ENCODE assay signal across 17 cellular contexts in the genomic region with DNA sequence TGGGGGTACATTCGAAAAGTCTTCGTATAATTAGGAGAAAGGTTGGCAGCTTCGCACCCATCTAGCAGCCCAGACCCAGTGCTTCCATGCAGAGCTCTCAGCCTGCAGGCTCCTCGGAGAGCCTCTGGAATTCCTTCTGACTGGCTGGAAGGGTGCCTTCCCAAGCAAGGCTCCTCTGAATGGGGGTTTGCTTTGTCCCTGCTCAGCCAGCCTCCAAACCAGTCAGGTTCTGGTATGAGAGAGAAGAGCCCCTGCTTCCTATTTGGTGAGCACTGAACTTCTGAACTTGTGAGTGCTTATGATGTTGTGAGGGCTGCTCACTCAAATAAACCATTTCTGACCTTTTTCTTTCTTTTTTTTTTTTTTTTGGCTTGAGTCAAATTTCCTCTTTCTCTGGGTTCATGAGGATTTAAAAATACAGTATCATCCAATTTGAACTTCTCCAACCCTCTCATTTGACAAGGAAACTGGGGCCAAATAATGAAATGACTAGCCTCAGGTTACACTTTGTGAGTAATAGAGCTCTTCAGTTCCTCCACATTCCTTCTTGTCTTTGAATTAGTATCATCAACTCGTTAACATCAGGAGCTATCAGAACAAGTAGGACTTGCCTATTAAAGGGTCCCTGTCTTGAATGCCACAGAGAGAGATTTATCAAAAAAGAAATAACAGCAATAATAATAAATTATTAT. TPM values are rescaled to one million over a fixed set of nuclear protein-coding genes. Genes with fewer than 3 reads are reported as not detected.
DNase-seq lines count a peak whose midpoint lies in the region; ATAC-seq, FAIRE-seq and TF ChIP-seq lines count a peak whose summit lies in the region.
"Had no signal": no experiment of that assay in that cellular context is flagged by ENCODE, and none has a peak within 500 bp of the region (broad histone marks: within the 10 kb centered on the region; RNA-seq: fewer than 3 reads in every experiment).

No MANE protein-coding gene starts in this region.

- DNase-seq in GDM1 (lab: John Stamatoyannopoulos, UW) (peak; percentile 8), M059J (ENCODE audit: low read depth) (peak; percentile 69), GM12878 (ENCODE audit: low read depth, low spot score) (no peak), left lobe of liver (ENCODE audit: low spot score) (no peak), adrenal gland (no peak), RCC 7860 (ENCODE audit: low spot score) (no peak)
- DNase-seq: activated CD4-positive, alpha-beta T cell treated with anti-CD3 and anti-CD28 coated beads for 48 hours; DMS79; NCI-H82; ovary; RPMI8226; T-helper 1 cell had no signal

- H3K9ac ChIP-seq in GM12878 (ENCODE audit: control insufficient read depth, insufficient read depth, low read length), result no peak overlapping the region
- H3K9ac ChIP-seq: BLaER1 had no signal

- H3K4me2 ChIP-seq in GM12878 (ENCODE audit: control insufficient read depth, insufficient read depth), result no peak overlapping the region
- H3K4me2 ChIP-seq: BLaER1 had no signal

- TF ChIP-seq EP300 in GM12878 (IDR thresholded peaks at IDR 0.05; ENCODE audit: borderline replicate concordance in 1 of 2, control insufficient read depth in 1 of 2, low read depth in 2 of 2, low read length in 2 of 2), result no peak

- no peaks in the 10 kb centered on the region for H4K20me1 ChIP-seq in GM12878 (ENCODE audit: control insufficient read depth, insufficient read depth)
- H4K20me1 ChIP-seq: BLaER1 had no signal

- no peaks in the 10 kb centered on the region for H3K9me3 ChIP-seq in GM12878 (replicated peaks; ENCODE audit: control insufficient read depth, insufficient read depth, low read length)
- H3K9me3 ChIP-seq in adrenal gland (replicated peaks in 1 of 3), result no peaks in the 10 kb centered on the region
- H3K9me3 ChIP-seq: ovary had no signal

- H3K4me1 ChIP-seq in GM12878 (ENCODE audit: control insufficient read depth, insufficient read depth, low read length) (no peaks in the 10 kb centered on the region), adrenal gland (replicated peaks in 1 of 2) (no peaks in the 10 kb centered on the region)
- H3K4me1 ChIP-seq: BLaER1 had no signal

- WGBS in GM12878 (ENCODE audit: insufficient coverage, insufficient replicate concordance, low lambda C conversion rate, missing lambda C conversion rate), result 54% methylated on average over 5 of the region's 5 CpGs
- WGBS in adrenal gland, 4 donors, result 68 to 77% (median 71%) methylated on average over 5 of the region's 5 CpGs

- CTCF ChIA-PET in GM12878 (lab: Yijun Ruan, JAX), result no interaction called here

- no peak overlapping the region for H2AFZ ChIP-seq in GM12878 (ENCODE audit: control insufficient read depth, low read depth, low read length)

- no peaks in the 10 kb centered on the region for H3K79me2 ChIP-seq in GM12878 (ENCODE audit: control insufficient read depth, insufficient read depth, low read length)

- H3K27ac ChIP-seq in GM12878 (ENCODE audit: control insufficient read depth, insufficient read depth) (no peak overlapping the region), adrenal gland (no peak overlapping the region)
- H3K27ac ChIP-seq: BLaER1, ovary, skin epidermis had no signal

- ATAC-seq in GM12878 (peak; percentile 21; the same call in 1 of the 3 replicates), left lobe of liver (peak; percentile 33), HG03565 (IDR thresholded peaks at IDR 0.05; ENCODE audit: unreplicated experiment) (no peak)

- BruUV-seq in GM12878 (replicated peaks; lab: Mats Ljungman, UMichigan), result no TSS peak

- in situ Hi-C loops in GM12878 (cut with MboI), result no loop called here

- no peaks in the 10 kb centered on the region for H3K36me3 ChIP-seq in GM12878 (ENCODE audit: control insufficient read depth in 2 of 2, insufficient read depth in 2 of 2, low read length in 1 of 2)
- H3K36me3 ChIP-seq in adrenal gland (replicated peaks in 1 of 2), result no peaks in the 10 kb centered on the region
- H3K36me3 ChIP-seq: BLaER1, ovary had no signal

- POLR2A ChIA-PET in GM12878 (lab: Charles Lee), result interaction anchor here (0.6 kb wide), 1 partner anchor 78 kb away, joined by 4 read pairs; no protein-coding TSS in a partner anchor

- TF ChIP-seq CTCF in GM12878 (IDR thresholded peaks at IDR 0.05 in 2 of 3, conservative IDR thresholded peaks at IDR 0.05 in 1 of 3; ENCODE audit: control insufficient read depth in 2 of 3, extremely low read depth in 1 of 3, insufficient read depth in 1 of 3, low read depth in 3 of 3, low read length in 3 of 3) (no peak), adrenal gland (IDR thresholded peaks at IDR 0.05) (no peak)

- FAIRE-seq in GM12878 (lab: Jason Lieb, UNC) (no peak), RCC 7860 (lab: Jason Lieb, UNC) (no peak)
- FAIRE-seq: islet of Langerhans had no signal

- intact Hi-C loops in GM12878 (cut with micrococcal nuclease; ENCODE audit: unreplicated experiment), result no loop called here
- intact Hi-C loops in adrenal gland (cut with DNase I), result no loop called here

- TF ChIP-seq POLR2A in GM12878 (IDR thresholded peaks at IDR 0.05; ENCODE audit: low read depth, low read length), result no peak
- no peak for TF ChIP-seq POLR2A in adrenal gland (IDR thresholded peaks at IDR 0.05)

- TF ChIP-seq RAD21 in GM12878 (IDR thresholded peaks at IDR 0.05; ENCODE audit: insufficient read depth, low read depth, low read length), result no peak

- SMC1A ChIA-PET in GM12878 (lab: Charles Lee; ENCODE audit: uncharacterized antibody, unreplicated experiment), result interaction anchor here (0.7 to 1.4 kb wide), 3 partner anchors 9 to 134 kb away, joined by 3 read pairs; no protein-coding TSS in a partner anchor

- no peak overlapping the region for H3K4me3 ChIP-seq in GM12878
- H3K4me3 ChIP-seq in adrenal gland, result no peak overlapping the region
- H3K4me3 ChIP-seq: BLaER1, ovary, skin epidermis had no signal

- RAD21 ChIA-PET in GM12878 (lab: Charles Lee; ENCODE audit: unreplicated experiment), result interaction anchor here (0.7 kb wide), 1 partner anchor 50 kb away, joined by 4 read pairs; no protein-coding TSS in a partner anchor

- peaks cover 0 to 2% of the 10 kb centered on the region in 2 experiments; a peak in 2 of 4 replicates for H3K27me3 ChIP-seq in GM12878 (replicated peaks in 1 of 2; ENCODE audit: control insufficient read depth in 2 of 2, insufficient read depth in 2 of 2, low read length in 1 of 2)
- H3K27me3 ChIP-seq in adrenal gland, result no peaks in the 10 kb centered on the region
- H3K27me3 ChIP-seq: BLaER1, ovary had no signal

TF ChIP-seq in GM12878, 131 proteins besides CTCF, POLR2A, EP300 and RAD21 (continues in another document):
- TF ChIP-seq SIN3A (IDR thresholded peaks at IDR 0.05; ENCODE audit: low read depth, low read length) (no peak), RELA (IDR thresholded peaks at IDR 0.05; ENCODE audit: borderline replicate concordance, partially characterized antibody) (no peak), NR2C1 (IDR thresholded peaks at IDR 0.05) (no peak), TCF3 (IDR thresholded peaks at IDR 0.05; ENCODE audit: borderline replicate concordance, insufficient read depth, low read depth, low read length) (no peak), MXI1 (IDR thresholded peaks at IDR 0.05; ENCODE audit: low read depth, low read length) (no peak), ASH2L (IDR thresholded peaks at IDR 0.05; ENCODE audit: borderline replicate concordance, low read depth) (no peak), CREM (IDR thresholded peaks at IDR 0.05; ENCODE audit: low read depth) (no peak), SIX5 (IDR thresholded peaks at IDR 0.05; ENCODE audit: low read depth, low read length, severe bottlenecking) (no peak), KAT2A (conservative IDR thresholded peaks at IDR 0.05; ENCODE audit: control insufficient read depth, low read depth, low read length) (no peak), MEF2A (IDR thresholded peaks at IDR 0.05; ENCODE audit: insufficient read depth, low read depth, low read length) (no peak), E2F4 (IDR thresholded peaks at IDR 0.05; ENCODE audit: low read depth, low read length) (no peak)

RNA-seq across cellular contexts. Expression of gene GFI1, which starts 39.6 kb away (rescaled TPM):
- 2.0 and 2.3 TPM in 2 replicates for total RNA-seq in M059J (2014; rRNA removed; shearing (Covaris generic))
- 32.5 and 37.0 TPM in 2 replicates for total RNA-seq in GM12878 (2013; cell fraction: nucleolus; rRNA removed)
- total RNA-seq in GM12878 (2014; rRNA removed) (11.2 and 11.9 TPM in 2 replicates), GM12878 (2014; rRNA removed; fragmentation: Illumina TruSeq; extraction: Trizol) (7.1 and 7.3 TPM in 2 replicates), GM12878 (2021) (12.4 and 13.0 TPM in 2 replicates), left lobe of liver (0.38 TPM), adrenal gland (under 1 TPM in 7 of 8 donors, not detected in 1; 0.11 to 0.93 (median 0.42) TPM)
- 3.1 TPM for polyA plus RNA-seq in GM12878 (2011; ENCODE audit: low read depth)
- polyA plus RNA-seq in GM12878 (2011; rRNA removed) (14.1 and 18.3 TPM in 2 replicates), GM12878 (2014; fragmentation: Illumina TruSeq; extraction: Trizol) (6.9 and 7.1 TPM in 2 replicates), GM12878 (2014; fragmentation: Nextera tagmentation; extraction: Ambion mirVana) (1 to 10 TPM; 1.8 to 2.2 TPM), GM12878 (2014; rRNA removed) (9.5 and 11.6 TPM in 2 replicates), GM12878 (2016; fragmentation: Nextera tagmentation; extraction: Ambion mirVana) (1 to 10 TPM; 6.0 to 7.5 TPM), adrenal gland (under 1 TPM; 0.29 to 0.40 (median 0.32) TPM)
- 19.1 and 25.6 TPM in 2 replicates for polyA plus RNA-seq in GM12878 (2011; cell fraction: cytosol; rRNA removed)
- polyA plus RNA-seq in GM12878 (2011; cell fraction: nucleus; rRNA removed), result 71.3 and 78.7 TPM in 2 replicates
- 3.7 and 5.5 TPM in 2 replicates for polyA plus RNA-seq in GM12878 (2012)
- 23.6 and 29.8 TPM in 2 replicates for polyA minus RNA-seq in GM12878 (2011; rRNA and poly(A)+ RNA removed)
- 10.5 and 13.4 TPM in 2 replicates for polyA minus RNA-seq in GM12878 (2011; cell fraction: cytosol; rRNA and poly(A)+ RNA removed)
- 25.0 and 43.4 TPM in 2 replicates for polyA minus RNA-seq in GM12878 (2011; cell fraction: nucleus; rRNA and poly(A)+ RNA removed)
- total RNA-seq: cerebellum had no signal

Comparison
In these comparisons a context has a peak if more than half of its experiments do, and no peak if none do; other contexts are left out.
1. DNase-seq: peak in GDM1 (single experiment) and M059J (single experiment); none in GM12878 (single experiment), left lobe of liver (single experiment), adrenal gland (0 of 7) and RCC 7860 (single experiment).